11 cellular contexts compared by ENCODE assay signal in genomic region chrX:86241547-86241946, GRCh38.
"Had no signal": no experiment of that assay in that cellular context is flagged by ENCODE, and none has a peak within 500 bp of the region (broad histone marks: within the 10 kb centered on the region; RNA-seq: fewer than 3 reads in every experiment).

No MANE protein-coding gene starts in this region.

- H3K27ac ChIP-seq: GM23248 had no signal

- H2AFZ ChIP-seq: GM23248, GM23338 had no signal

- H3K4me2 ChIP-seq: GM23338 had no signal

- H3K4me1 ChIP-seq: HAP-1 had no signal

- H3K36me3 ChIP-seq: HAP-1 had no signal

- H3K9ac ChIP-seq: GM23248 had no signal

- DNase-seq: GM23248, GOT3, H7, H9, HCEC 1CT, HFFc6 had no signal

- ATAC-seq: GM23338, HCT116 had no signal

- FAIRE-seq: H1, H54 had no signal

- H3K4me3 ChIP-seq: GM23248, GM23338, HAP-1 had no signal
